Comparison of ENCODE assay signal across 2 cellular contexts in the genomic region with DNA sequence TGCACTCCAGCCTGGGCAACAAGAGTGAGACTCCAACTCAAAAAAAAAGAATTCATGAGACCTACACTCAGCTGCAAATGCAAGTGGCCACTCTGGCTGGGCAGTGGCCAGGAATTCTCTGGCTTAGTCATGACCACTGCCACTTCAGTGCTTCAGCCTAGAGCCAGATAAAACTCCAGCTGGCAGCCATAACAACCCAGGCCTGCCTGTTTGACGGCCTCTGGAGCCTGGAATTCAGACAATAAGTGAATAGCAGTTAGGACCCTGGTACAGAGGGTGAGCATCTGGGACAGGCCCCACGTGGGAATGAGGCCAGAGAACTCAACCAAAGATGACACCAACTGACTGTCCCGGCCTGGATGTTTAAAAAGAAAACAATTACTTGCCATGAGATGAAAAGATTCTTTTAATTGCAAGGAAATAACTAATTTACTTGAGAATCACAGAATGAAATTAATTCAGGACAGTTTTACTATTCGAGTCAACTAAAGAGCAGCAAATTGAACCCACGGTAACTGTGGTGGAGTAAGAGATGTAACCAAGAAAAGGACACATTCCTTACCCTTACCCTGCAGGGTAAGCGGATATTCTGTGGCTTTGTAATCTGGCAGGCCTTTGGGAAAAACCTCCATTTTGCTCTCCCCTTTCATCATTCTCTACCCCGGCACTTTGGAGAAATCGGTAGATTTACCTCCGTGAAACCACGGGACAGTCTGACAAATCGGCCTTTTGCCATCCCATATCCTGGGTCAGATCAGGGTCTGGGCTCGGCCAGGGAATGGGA.
TF ChIP-seq lines count a peak whose summit lies in the region.

No MANE protein-coding gene starts in this region.

TF ChIP-seq in GM23338, 12 proteins besides CTCF, POLR2A, EP300 and RAD21:
- no peak for TF ChIP-seq NANOG (IDR thresholded peaks at IDR 0.05; ENCODE audit: borderline replicate concordance)
- TF ChIP-seq, protein P1, sequence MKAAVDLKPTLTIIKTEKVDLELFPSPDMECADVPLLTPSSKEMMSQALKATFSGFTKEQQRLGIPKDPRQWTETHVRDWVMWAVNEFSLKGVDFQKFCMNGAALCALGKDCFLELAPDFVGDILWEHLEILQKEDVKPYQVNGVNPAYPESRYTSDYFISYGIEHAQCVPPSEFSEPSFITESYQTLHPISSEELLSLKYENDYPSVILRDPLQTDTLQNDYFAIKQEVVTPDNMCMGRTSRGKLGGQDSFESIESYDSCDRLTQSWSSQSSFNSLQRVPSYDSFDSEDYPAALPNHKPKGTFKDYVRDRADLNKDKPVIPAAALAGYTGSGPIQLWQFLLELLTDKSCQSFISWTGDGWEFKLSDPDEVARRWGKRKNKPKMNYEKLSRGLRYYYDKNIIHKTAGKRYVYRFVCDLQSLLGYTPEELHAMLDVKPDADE (IDR thresholded peaks at IDR 0.05), result no peak
- TF ChIP-seq EZH2 (IDR thresholded peaks at IDR 0.05; ENCODE audit: low read depth, unreplicated experiment), result no peak

TF ChIP-seq in HepG2, 621 proteins besides CTCF, POLR2A, EP300 and RAD21:
- TF ChIP-seq, protein P2, sequence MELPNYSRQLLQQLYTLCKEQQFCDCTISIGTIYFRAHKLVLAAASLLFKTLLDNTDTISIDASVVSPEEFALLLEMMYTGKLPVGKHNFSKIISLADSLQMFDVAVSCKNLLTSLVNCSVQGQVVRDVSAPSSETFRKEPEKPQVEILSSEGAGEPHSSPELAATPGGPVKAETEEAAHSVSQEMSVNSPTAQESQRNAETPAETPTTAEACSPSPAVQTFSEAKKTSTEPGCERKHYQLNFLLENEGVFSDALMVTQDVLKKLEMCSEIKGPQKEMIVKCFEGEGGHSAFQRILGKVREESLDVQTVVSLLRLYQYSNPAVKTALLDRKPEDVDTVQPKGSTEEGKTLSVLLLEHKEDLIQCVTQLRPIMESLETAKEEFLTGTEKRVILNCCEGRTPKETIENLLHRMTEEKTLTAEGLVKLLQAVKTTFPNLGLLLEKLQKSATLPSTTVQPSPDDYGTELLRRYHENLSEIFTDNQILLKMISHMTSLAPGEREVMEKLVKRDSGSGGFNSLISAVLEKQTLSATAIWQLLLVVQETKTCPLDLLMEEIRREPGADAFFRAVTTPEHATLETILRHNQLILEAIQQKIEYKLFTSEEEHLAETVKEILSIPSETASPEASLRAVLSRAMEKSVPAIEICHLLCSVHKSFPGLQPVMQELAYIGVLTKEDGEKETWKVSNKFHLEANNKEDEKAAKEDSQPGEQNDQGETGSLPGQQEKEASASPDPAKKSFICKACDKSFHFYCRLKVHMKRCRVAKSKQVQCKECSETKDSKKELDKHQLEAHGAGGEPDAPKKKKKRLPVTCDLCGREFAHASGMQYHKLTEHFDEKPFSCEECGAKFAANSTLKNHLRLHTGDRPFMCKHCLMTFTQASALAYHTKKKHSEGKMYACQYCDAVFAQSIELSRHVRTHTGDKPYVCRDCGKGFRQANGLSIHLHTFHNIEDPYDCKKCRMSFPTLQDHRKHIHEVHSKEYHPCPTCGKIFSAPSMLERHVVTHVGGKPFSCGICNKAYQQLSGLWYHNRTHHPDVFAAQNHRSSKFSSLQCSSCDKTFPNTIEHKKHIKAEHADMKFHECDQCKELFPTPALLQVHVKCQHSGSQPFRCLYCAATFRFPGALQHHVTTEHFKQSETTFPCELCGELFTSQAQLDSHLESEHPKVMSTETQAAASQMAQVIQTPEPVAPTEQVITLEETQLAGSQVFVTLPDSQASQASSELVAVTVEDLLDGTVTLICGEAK (IDR thresholded peaks at IDR 0.05), result no peak
- TF ChIP-seq, protein P2 (CRISPR knock-in tag; IDR thresholded peaks at IDR 0.05), result no peak
- TF ChIP-seq NRL (CRISPR knock-in tag; IDR thresholded peaks at IDR 0.05; ENCODE audit: borderline replicate concordance) (no peak), ZNF460 (CRISPR knock-in tag; IDR thresholded peaks at IDR 0.05; ENCODE audit: borderline replicate concordance) (no peak), MIER2 (CRISPR knock-in tag; IDR thresholded peaks at IDR 0.05) (no peak), BHLHE40 (IDR thresholded peaks at IDR 0.05; ENCODE audit: low read length) (no peak), NFIB (CRISPR knock-in tag; IDR thresholded peaks at IDR 0.05; ENCODE audit: borderline replicate concordance) (no peak)
- TF ChIP-seq, protein P3, sequence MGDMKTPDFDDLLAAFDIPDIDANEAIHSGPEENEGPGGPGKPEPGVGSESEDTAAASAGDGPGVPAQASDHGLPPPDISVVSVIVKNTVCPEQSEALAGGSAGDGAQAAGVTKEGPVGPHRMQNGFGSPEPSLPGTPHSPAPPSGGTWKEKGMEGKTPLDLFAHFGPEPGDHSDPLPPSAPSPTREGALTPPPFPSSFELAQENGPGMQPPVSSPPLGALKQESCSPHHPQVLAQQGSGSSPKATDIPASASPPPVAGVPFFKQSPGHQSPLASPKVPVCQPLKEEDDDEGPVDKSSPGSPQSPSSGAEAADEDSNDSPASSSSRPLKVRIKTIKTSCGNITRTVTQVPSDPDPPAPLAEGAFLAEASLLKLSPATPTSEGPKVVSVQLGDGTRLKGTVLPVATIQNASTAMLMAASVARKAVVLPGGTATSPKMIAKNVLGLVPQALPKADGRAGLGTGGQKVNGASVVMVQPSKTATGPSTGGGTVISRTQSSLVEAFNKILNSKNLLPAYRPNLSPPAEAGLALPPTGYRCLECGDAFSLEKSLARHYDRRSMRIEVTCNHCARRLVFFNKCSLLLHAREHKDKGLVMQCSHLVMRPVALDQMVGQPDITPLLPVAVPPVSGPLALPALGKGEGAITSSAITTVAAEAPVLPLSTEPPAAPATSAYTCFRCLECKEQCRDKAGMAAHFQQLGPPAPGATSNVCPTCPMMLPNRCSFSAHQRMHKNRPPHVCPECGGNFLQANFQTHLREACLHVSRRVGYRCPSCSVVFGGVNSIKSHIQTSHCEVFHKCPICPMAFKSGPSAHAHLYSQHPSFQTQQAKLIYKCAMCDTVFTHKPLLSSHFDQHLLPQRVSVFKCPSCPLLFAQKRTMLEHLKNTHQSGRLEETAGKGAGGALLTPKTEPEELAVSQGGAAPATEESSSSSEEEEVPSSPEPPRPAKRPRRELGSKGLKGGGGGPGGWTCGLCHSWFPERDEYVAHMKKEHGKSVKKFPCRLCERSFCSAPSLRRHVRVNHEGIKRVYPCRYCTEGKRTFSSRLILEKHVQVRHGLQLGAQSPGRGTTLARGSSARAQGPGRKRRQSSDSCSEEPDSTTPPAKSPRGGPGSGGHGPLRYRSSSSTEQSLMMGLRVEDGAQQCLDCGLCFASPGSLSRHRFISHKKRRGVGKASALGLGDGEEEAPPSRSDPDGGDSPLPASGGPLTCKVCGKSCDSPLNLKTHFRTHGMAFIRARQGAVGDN (CRISPR knock-in tag; IDR thresholded peaks at IDR 0.05), result no peak
- TF ChIP-seq, protein P4, sequence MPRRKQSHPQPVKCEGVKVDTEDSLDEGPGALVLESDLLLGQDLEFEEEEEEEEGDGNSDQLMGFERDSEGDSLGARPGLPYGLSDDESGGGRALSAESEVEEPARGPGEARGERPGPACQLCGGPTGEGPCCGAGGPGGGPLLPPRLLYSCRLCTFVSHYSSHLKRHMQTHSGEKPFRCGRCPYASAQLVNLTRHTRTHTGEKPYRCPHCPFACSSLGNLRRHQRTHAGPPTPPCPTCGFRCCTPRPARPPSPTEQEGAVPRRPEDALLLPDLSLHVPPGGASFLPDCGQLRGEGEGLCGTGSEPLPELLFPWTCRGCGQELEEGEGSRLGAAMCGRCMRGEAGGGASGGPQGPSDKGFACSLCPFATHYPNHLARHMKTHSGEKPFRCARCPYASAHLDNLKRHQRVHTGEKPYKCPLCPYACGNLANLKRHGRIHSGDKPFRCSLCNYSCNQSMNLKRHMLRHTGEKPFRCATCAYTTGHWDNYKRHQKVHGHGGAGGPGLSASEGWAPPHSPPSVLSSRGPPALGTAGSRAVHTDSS (CRISPR knock-in tag; conservative IDR thresholded peaks at IDR 0.05), result no peak
TF ChIP-seq in HepG2: peak in this region for 0.
